8 cellular contexts compared by ENCODE assay signal in the genomic region with DNA sequence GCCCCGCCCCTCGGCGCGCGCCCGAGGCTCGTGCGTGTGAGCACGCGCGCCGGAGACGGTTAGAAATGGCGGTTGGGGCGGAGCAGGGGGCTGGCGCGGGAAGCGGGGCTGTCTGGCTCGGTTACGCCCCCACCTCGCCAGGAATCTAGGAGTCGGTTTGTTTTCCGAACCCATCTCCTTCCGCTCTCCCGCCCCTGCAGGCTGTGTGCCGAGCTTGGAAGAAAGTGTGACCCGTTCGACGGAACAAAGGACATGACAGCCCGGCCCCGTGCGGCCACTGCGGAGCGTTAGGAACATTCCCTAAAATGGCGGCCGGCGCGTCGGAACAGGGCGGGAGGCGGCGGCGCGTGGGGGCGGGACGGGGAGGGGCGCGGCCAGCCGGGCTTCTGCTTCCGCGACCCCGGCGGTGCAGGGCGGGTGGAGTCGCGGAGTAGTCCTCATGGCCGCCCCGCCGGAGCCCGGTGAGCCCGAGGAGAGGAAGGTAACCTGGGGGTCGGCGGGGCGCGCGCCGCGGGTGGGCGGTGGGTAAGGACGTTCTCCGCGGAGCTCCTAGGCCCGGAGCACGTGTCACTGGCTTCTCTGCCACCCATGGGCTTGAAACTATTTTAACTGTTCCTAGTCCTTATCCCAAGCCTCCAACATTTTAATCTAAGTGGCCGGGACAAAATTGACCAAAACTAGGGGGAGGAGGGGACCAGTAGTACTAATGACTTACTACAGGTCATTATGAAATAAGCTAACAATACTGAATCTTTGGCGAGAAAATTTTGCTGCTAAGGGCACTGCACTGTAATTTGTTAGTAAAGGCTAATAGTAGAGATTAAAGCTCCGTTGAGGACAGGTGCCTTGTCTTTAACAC. TPM values are rescaled to one million over a fixed set of nuclear protein-coding genes. Genes with fewer than 3 reads are reported as not detected.
A peak's percentile ranks its signal among the peaks of the same experiment; 100 is the strongest.
DNase-seq lines count a peak whose midpoint lies in the region; ATAC-seq and TF ChIP-seq lines count a peak whose summit lies in the region.

A gene with protein sequence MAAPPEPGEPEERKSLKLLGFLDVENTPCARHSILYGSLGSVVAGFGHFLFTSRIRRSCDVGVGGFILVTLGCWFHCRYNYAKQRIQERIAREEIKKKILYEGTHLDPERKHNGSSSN (plus strand): TSS at position 383 of the 859 bp plus-strand sequence. CDS start 57 bp downstream, at position 440.

- intact Hi-C loops in lower leg skin (cut with DNase I; ENCODE audit: low total_unique reads): loop anchor here (10.0 kb wide), 1 partner anchor 129 kb away; a partner anchor contains a TSS

- no peaks in the 10 kb centered on the region for H3K9me3 ChIP-seq in BE2C

- 0 to 1% methylated on average over 34 to 55 of the region's 77 CpGs for WGBS in lower leg skin, 2 donors

- no peak for TF ChIP-seq CTCF in BE2C (IDR thresholded peaks at IDR 0.05; ENCODE audit: low read depth, low read length)
- TF ChIP-seq CTCF in lower leg skin (IDR thresholded peaks at IDR 0.05): no peak

- H3K36me3 ChIP-seq in BE2C: peaks cover 13% of the 10 kb centered on the region

- ATAC-seq in GM19035 (IDR thresholded peaks at IDR 0.05; ENCODE audit: unreplicated experiment): peak; percentile 59
- peak; percentile 64 for ATAC-seq in HG03354 (IDR thresholded peaks at IDR 0.05; ENCODE audit: poor library complexity, severe bottlenecking, unreplicated experiment)

- no peak for DNase-seq in BE2C
- peak; percentile 84 to 93 for DNase-seq in NCI-H526 (lab: John Stamatoyannopoulos, UW)
- DNase-seq in activated CD4-positive, alpha-beta T cell treated with anti-CD3 and anti-CD28 coated beads, Interleukin-2, amount 50 U/mL, for 24 hours (ENCODE audit: low read depth in 1 of 2, low spot score in 1 of 2): peak; percentile 83 to 86
- peak; percentile 85 to 94 for DNase-seq in dermis microvascular lymphatic vessel endothelial cell (ENCODE audit: low read depth in 2 of 2)
- DNase-seq in lower leg skin (ENCODE audit: low spot score in 2 of 2): peak; percentile 87 to 97
- DNase-seq in stimulated activated CD4-positive, alpha-beta T cell treated with anti-CD3 and anti-CD28 coated beads, Interleukin-4, amount 100 ng/mL, for 4 hours: peak; percentile 85 to 89

- peak within 1 kb of the TSS; percentile 97 for H3K4me3 ChIP-seq in BE2C (ENCODE audit: low read depth, low read length)
- H3K4me3 ChIP-seq in lower leg skin (ENCODE audit: low read depth, poor library complexity, severe bottlenecking): peak within 1 kb of the TSS; percentile 43

- H3K4me1 ChIP-seq in BE2C: no peaks in the 10 kb centered on the region; the same call in 1 of the 2 replicates

- H3K27me3 ChIP-seq in BE2C: no peaks in the 10 kb centered on the region

- TF ChIP-seq POLR2A in lower leg skin (IDR thresholded peaks at IDR 0.05): peak in 1 of 2 donors; percentile 16

RNA-seq across cellular contexts. Expression of the gene that starts here (rescaled TPM):
- 43.4 TPM for polyA plus RNA-seq in BE2C (2012; ENCODE audit: insufficient read depth, insufficient read length, low read depth)
- 8.0 and 10.0 TPM in 2 replicates for total RNA-seq in dermis microvascular lymphatic vessel endothelial cell
- 10 to 100 TPM; 12.3 to 23.4 (median 20.2) TPM for total RNA-seq in lower leg skin
